In genomic region chr1:87521446-87521845, GRCh38 we compare ENCODE assay signal across 9 cellular contexts.
"Had no signal": no experiment of that assay in that cellular context is flagged by ENCODE, and none has a peak within 500 bp of the region (broad histone marks: within the 10 kb centered on the region; RNA-seq: fewer than 3 reads in every experiment).

No MANE protein-coding gene starts in this region.

- H3K4me1 ChIP-seq: HAP-1 had no signal

- H3K4me3 Mint-ChIP-seq: GM23338, H9, HFFc6 had no signal

- H3K9me3 Mint-ChIP-seq: GM23338, H9, HFFc6 had no signal

- DNase-seq: GM23248, GOT3, H7, H9, HCEC 1CT, HFFc6 had no signal

- H3K36me3 ChIP-seq: HAP-1 had no signal

- H3K27ac Mint-ChIP-seq: GM23338, H9, HFFc6 had no signal

- H3K4me3 ChIP-seq: GM23248, GM23338, HAP-1 had no signal

- H3K9me3 ChIP-seq: HAP-1 had no signal

- ATAC-seq: GM23338, HCT116 had no signal

- H3K27ac ChIP-seq: GM23248 had no signal
